In genomic region chr2:66426250-66427064, GRCh38 we compare ENCODE assay signal across 13 cellular contexts. TPM values are rescaled to one million over a fixed set of nuclear protein-coding genes. Genes with fewer than 3 reads are reported as not detected.
DNase-seq lines count a peak whose midpoint lies in the region; ATAC-seq and TF ChIP-seq lines count a peak whose summit lies in the region.
"Had no signal": no experiment of that assay in that cellular context is flagged by ENCODE, and none has a peak within 500 bp of the region (broad histone marks: within the 10 kb centered on the region; RNA-seq: fewer than 3 reads in every experiment).

No MANE protein-coding gene starts in this region.

- H3K9me3 Mint-ChIP-seq in Calu3 (ENCODE audit: low read depth, unreplicated experiment) = no peaks in the 10 kb centered on the region
- H3K9me3 Mint-ChIP-seq: activated CD4-positive, alpha-beta memory T cell treated with anti-CD3 and anti-CD28 coated beads for 36 hours; central memory CD8-positive, alpha-beta T cell had no signal

- no peaks in the 10 kb centered on the region for H3K9me3 ChIP-seq in SK-N-MC (ENCODE audit: low read depth, low read length)
- no peaks in the 10 kb centered on the region for H3K9me3 ChIP-seq in psoas muscle
- H3K9me3 ChIP-seq: Caco-2 had no signal

- TF ChIP-seq CTCF in Calu3 (IDR thresholded peaks at IDR 0.05; ENCODE audit: unreplicated experiment) (no peak), psoas muscle (IDR thresholded peaks at IDR 0.05) (no peak), GM20000 (IDR thresholded peaks at IDR 0.05; ENCODE audit: extremely low read depth, missing control alignments) (no peak)

- 17 to 21% (median 20%) methylated on average over 46 to 57 of the region's 57 CpGs for WGBS in psoas muscle, 3 donors

- H3K4me1 Mint-ChIP-seq in Calu3 (ENCODE audit: low read depth, unreplicated experiment) = peaks cover 26% of the 10 kb centered on the region
- H3K4me1 Mint-ChIP-seq: central memory CD8-positive, alpha-beta T cell had no signal

- H3K27me3 Mint-ChIP-seq in Calu3 (ENCODE audit: unreplicated experiment) = no peaks in the 10 kb centered on the region

- peak overlapping the region; percentile 100 for H3K4me3 Mint-ChIP-seq in Calu3 (ENCODE audit: low read depth, unreplicated experiment)
- H3K4me3 Mint-ChIP-seq: activated CD4-positive, alpha-beta memory T cell treated with anti-CD3 and anti-CD28 coated beads for 36 hours; central memory CD8-positive, alpha-beta T cell had no signal

- peaks cover 0 to 32% (median 16%) of the 10 kb centered on the region in 3 donors for H3K27me3 ChIP-seq in psoas muscle (ENCODE audit: insufficient read depth in 3 of 3, low read length in 2 of 3)

- H3K27ac ChIP-seq in SK-N-MC = peak overlapping the region; percentile 98
- no peak overlapping the region for H3K27ac ChIP-seq in psoas muscle

- peaks cover 18% of the 10 kb centered on the region for H3K36me3 Mint-ChIP-seq in Calu3 (ENCODE audit: insufficient read depth, unreplicated experiment)
- H3K36me3 Mint-ChIP-seq: activated CD4-positive, alpha-beta memory T cell treated with anti-CD3 and anti-CD28 coated beads for 36 hours had no signal

- intact Hi-C loops in Calu3 (cut with micrococcal nuclease; ENCODE audit: unreplicated experiment) (loop anchor here (5.0 kb wide), 5 partner anchors 414 to 1606 kb away; no protein-coding TSS in a partner anchor), left ventricle myocardium superior (cut with micrococcal nuclease) (no loop called here), psoas muscle (cut with DNase I) (loop anchor here (5.0 to 10.0 kb wide), 3 partner anchors 1416 to 1608 kb away; no protein-coding TSS in a partner anchor)

- peak overlapping the region; percentile 82 for H3K4me3 ChIP-seq in SK-N-MC
- peak overlapping the region; percentile 58 for H3K4me3 ChIP-seq in psoas muscle

- DNase-seq in Calu3 = no peak
- no peak for DNase-seq in SK-N-MC (ENCODE audit: low read depth, low spot score)
- peak; percentile 27 for DNase-seq in left ventricle myocardium superior
- peak in 1 of 2 donors; percentile 45 for DNase-seq in psoas muscle
- DNase-seq in Ammon's horn (ENCODE audit: low spot score) = no peak
- no peak for DNase-seq in GM20000 (ENCODE audit: low spot score)
- DNase-seq: activated CD4-positive, alpha-beta memory T cell treated with anti-CD3 and anti-CD28 coated beads for 36 hours; Caco-2; left colon; stimulated activated CD4-positive, alpha-beta T cell treated with anti-CD3 and anti-CD28 coated beads, Interleukin-4, amount 100 ng/mL, for 1 hour had no signal

- peaks cover 9% of the 10 kb centered on the region for H3K4me1 ChIP-seq in psoas muscle

- no peaks in the 10 kb centered on the region for H3K36me3 ChIP-seq in SK-N-MC (ENCODE audit: insufficient read depth, low read length)
- H3K36me3 ChIP-seq in psoas muscle (ENCODE audit: insufficient read depth in 1 of 2, low read depth in 1 of 2) = no peaks in the 10 kb centered on the region

- no TSS peak for BruUV-seq in Calu3 (replicated peaks; lab: Mats Ljungman, UMichigan)

- peak overlapping the region; percentile 27 for H3K27ac Mint-ChIP-seq in Calu3 (ENCODE audit: unreplicated experiment)
- H3K27ac Mint-ChIP-seq: activated CD4-positive, alpha-beta memory T cell treated with anti-CD3 and anti-CD28 coated beads for 36 hours had no signal

- ATAC-seq in left ventricle myocardium superior (no peak), psoas muscle (peak in 2 of 4 donors; percentile 7 to 35), HG02970 (IDR thresholded peaks at IDR 0.05; ENCODE audit: low FRiP score, unreplicated experiment) (no peak), GM19023 (IDR thresholded peaks at IDR 0.05; ENCODE audit: unreplicated experiment) (no peak)
- ATAC-seq: left colon had no signal

- CTCF ChIA-PET in Calu3 (lab: Charles Lee) = no interaction called here

- H3K9ac ChIP-seq in SK-N-MC (ENCODE audit: insufficient read length) = peak overlapping the region; percentile 59

RNA-seq across cellular contexts. Expression of gene MEIS1, which starts 8.5 kb away (rescaled TPM):
- total RNA-seq in Calu3 (2022) (8.1 and 11.5 TPM in 2 replicates), left ventricle myocardium superior (40.8 TPM), psoas muscle (1 to 10 TPM in 3 of 4 donors, under 1 TPM in 1; 0.77 to 6.8 (median 4.0) TPM)
- polyA plus RNA-seq in psoas muscle = 1 to 10 TPM; 2.0 to 5.3 (median 2.1) TPM
- total RNA-seq: activated CD4-positive, alpha-beta memory T cell treated with anti-CD3 and anti-CD28 coated beads for 36 hours had no signal
